ENCODE assay signal across 25 cellular contexts in the genomic region with DNA sequence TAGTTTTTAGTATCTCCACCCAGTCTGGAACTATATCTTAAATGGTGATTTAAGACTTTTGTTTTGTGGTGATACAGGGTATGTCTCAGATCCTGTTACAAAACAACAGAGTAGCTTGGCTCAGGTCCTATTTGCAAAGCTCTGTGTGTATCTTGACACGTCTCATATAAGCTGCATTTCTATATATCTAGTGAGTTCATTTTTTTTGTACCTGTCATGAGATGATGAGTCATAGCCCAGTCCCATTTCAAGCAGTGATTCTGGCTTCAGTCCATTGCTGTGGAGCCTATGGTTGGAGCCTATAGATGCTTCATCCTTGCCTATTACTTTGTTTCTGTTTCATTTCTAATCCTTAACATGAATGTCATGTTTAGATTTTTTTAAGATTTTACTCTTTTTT. TPM values are rescaled to one million over a fixed set of nuclear protein-coding genes. Genes with fewer than 3 reads are reported as not detected.
DNase-seq lines count a peak whose midpoint lies in the region; ATAC-seq and TF ChIP-seq lines count a peak whose summit lies in the region.
"Had no signal": no experiment of that assay in that cellular context is flagged by ENCODE, and none has a peak within 500 bp of the region (broad histone marks: within the 10 kb centered on the region; RNA-seq: fewer than 3 reads in every experiment).

No MANE protein-coding gene starts in this region.

- CTCF ChIA-PET in T-cell (lab: Charles Lee), result interaction anchor here in 1 of 2 donors (0.6 kb wide), 1 partner anchor 12 kb away, joined by 6 read pairs; no protein-coding TSS in a partner anchor

- no peak for TF ChIP-seq CTCF in epithelial cell of esophagus (IDR thresholded peaks at IDR 0.05; ENCODE audit: insufficient read depth, low read depth, low read length, missing control alignments)

- no peak for DNase-seq in activated T-cell treated with anti-CD3 and anti-CD28 coated beads, Interleukin-2, amount 50 U/mL, for 72 hours
- DNase-seq in activated T-cell treated with anti-CD3 and anti-CD28 coated beads for 4 hours, result no peak
- DNase-seq in NCI-H446 treated with DMSO at 0.1 percent for 48 hours (lab: John Stamatoyannopoulos, UW), result peak; percentile 48
- peak; percentile 84 for DNase-seq in epithelial cell of esophagus (ENCODE audit: low read depth)
- DNase-seq in cerebellar cortex (ENCODE audit: low spot score), result no peak
- no peak for DNase-seq in activated T-helper 2 cell treated with anti-CD3 and anti-CD28 coated beads, Interferon-gamma antibody, Interleukin-2, Interleukin-4, amounts not matched to agents 10 μg/mL and 5 μg/mL and 100 μg/mL, durations not matched to agents 14 hours and 24 hours and 36 hours (ENCODE audit: low spot score)
- DNase-seq in GM03348 (ENCODE audit: low spot score), result no peak
- DNase-seq in T-cell, result no peak
- DNase-seq: activated effector memory CD4-positive, alpha-beta T cell treated with Interleukin-2 at 50 U/mL for 16 hours; activated naive CD8-positive, alpha-beta T cell treated with anti-CD3 and anti-CD28 coated beads for 36 hours; CD8-positive, alpha-beta T cell; central memory CD4-positive, alpha-beta T cell; dermis blood vessel endothelial cell; DMS153; GDM1; kidney; NCI-H2107; NCI-H524 treated with DMSO at 0.1 percent for 48 hours; Right ventricle myocardium superior; T-helper 9 cell; transverse colon had no signal

- H3K9me3 Mint-ChIP-seq in activated T-cell treated with anti-CD3 and anti-CD28 coated beads, Interleukin-2, amount 50 U/mL, for 72 hours, result peaks cover 0 to 5% of the 10 kb centered on the region in 2 donors
- no peaks in the 10 kb centered on the region for H3K9me3 Mint-ChIP-seq in activated T-helper 2 cell treated with anti-CD3 and anti-CD28 coated beads, Interferon-gamma antibody, Interleukin-2, Interleukin-4, amounts not matched to agents 10 μg/mL and 5 μg/mL and 100 μg/mL, durations not matched to agents 14 hours and 24 hours and 36 hours
- H3K9me3 Mint-ChIP-seq in T-cell, result peaks cover 0 to 7% (median 0%) of the 10 kb centered on the region in 3 donors
- H3K9me3 Mint-ChIP-seq: activated naive CD8-positive, alpha-beta T cell treated with anti-CD3 and anti-CD28 coated beads for 36 hours; CD8-positive, alpha-beta T cell had no signal

- no peaks in the 10 kb centered on the region for H3K4me1 Mint-ChIP-seq in activated T-cell treated with anti-CD3 and anti-CD28 coated beads, Interleukin-2, amount 50 U/mL, for 72 hours (ENCODE audit: low read depth)
- H3K4me1 Mint-ChIP-seq in activated T-helper 2 cell treated with anti-CD3 and anti-CD28 coated beads, Interferon-gamma antibody, Interleukin-2, Interleukin-4, amounts not matched to agents 10 μg/mL and 5 μg/mL and 100 μg/mL, durations not matched to agents 14 hours and 24 hours and 36 hours (ENCODE audit: low read depth), result no peaks in the 10 kb centered on the region
- no peaks in the 10 kb centered on the region for H3K4me1 Mint-ChIP-seq in T-cell
- H3K4me1 Mint-ChIP-seq: activated naive CD8-positive, alpha-beta T cell treated with anti-CD3 and anti-CD28 coated beads for 36 hours had no signal

- ATAC-seq in activated T-cell treated with anti-CD3 and anti-CD28 coated beads, Interleukin-2, amount 50 U/mL, for 72 hours (replicated peaks in 1 of 2), result peak in 1 of 2 donors; percentile 57
- ATAC-seq in T-cell (replicated peaks in 1 of 4), result no peak
- ATAC-seq: CD8-positive, alpha-beta T cell had no signal

- H3K27me3 Mint-ChIP-seq in activated T-cell treated with anti-CD3 and anti-CD28 coated beads, Interleukin-2, amount 50 U/mL, for 72 hours (ENCODE audit: low read depth), result no peaks in the 10 kb centered on the region
- H3K27me3 Mint-ChIP-seq in activated T-helper 2 cell treated with anti-CD3 and anti-CD28 coated beads, Interferon-gamma antibody, Interleukin-2, Interleukin-4, amounts not matched to agents 10 μg/mL and 5 μg/mL and 100 μg/mL, durations not matched to agents 14 hours and 24 hours and 36 hours (ENCODE audit: low read depth), result peaks cover 1% of the 10 kb centered on the region
- H3K27me3 Mint-ChIP-seq in T-cell, result peaks cover 0 to 8% of the 10 kb centered on the region in 2 donors

- intact Hi-C loops in activated T-helper 2 cell treated with anti-CD3 and anti-CD28 coated beads, Interferon-gamma antibody, Interleukin-2, Interleukin-4, amounts not matched to agents 10 μg/mL and 5 μg/mL and 100 μg/mL, durations not matched to agents 14 hours and 24 hours and 36 hours (cut with micrococcal nuclease), result no loop called here

- no peaks in the 10 kb centered on the region for H3K36me3 Mint-ChIP-seq in activated T-cell treated with anti-CD3 and anti-CD28 coated beads, Interleukin-2, amount 50 U/mL, for 72 hours (ENCODE audit: insufficient read depth in 2 of 2)
- no peaks in the 10 kb centered on the region for H3K36me3 Mint-ChIP-seq in activated T-helper 2 cell treated with anti-CD3 and anti-CD28 coated beads, Interferon-gamma antibody, Interleukin-2, Interleukin-4, amounts not matched to agents 10 μg/mL and 5 μg/mL and 100 μg/mL, durations not matched to agents 14 hours and 24 hours and 36 hours (ENCODE audit: low read depth)
- no peaks in the 10 kb centered on the region for H3K36me3 Mint-ChIP-seq in T-cell
- H3K36me3 Mint-ChIP-seq: activated naive CD8-positive, alpha-beta T cell treated with anti-CD3 and anti-CD28 coated beads for 36 hours; CD8-positive, alpha-beta T cell had no signal

- H3K27ac Mint-ChIP-seq in activated T-cell treated with anti-CD3 and anti-CD28 coated beads, Interleukin-2, amount 50 U/mL, for 72 hours, result peak overlapping the region; percentile 79
- H3K27ac Mint-ChIP-seq in activated T-helper 2 cell treated with anti-CD3 and anti-CD28 coated beads, Interferon-gamma antibody, Interleukin-2, Interleukin-4, amounts not matched to agents 10 μg/mL and 5 μg/mL and 100 μg/mL, durations not matched to agents 14 hours and 24 hours and 36 hours, result no peak overlapping the region
- no peak overlapping the region for H3K27ac Mint-ChIP-seq in T-cell
- H3K27ac Mint-ChIP-seq: activated naive CD8-positive, alpha-beta T cell treated with anti-CD3 and anti-CD28 coated beads for 36 hours; CD8-positive, alpha-beta T cell had no signal

- no peak overlapping the region for H3K4me3 ChIP-seq in epithelial cell of esophagus (ENCODE audit: low read length)
- H3K4me3 ChIP-seq: ascending aorta, prostate gland, transverse colon had no signal

- POLR2A ChIA-PET in T-cell (lab: Charles Lee), result no interaction called here

- H3K4me3 Mint-ChIP-seq in activated T-cell treated with anti-CD3 and anti-CD28 coated beads, Interleukin-2, amount 50 U/mL, for 72 hours, result no peak overlapping the region
- H3K4me3 Mint-ChIP-seq in activated T-helper 2 cell treated with anti-CD3 and anti-CD28 coated beads, Interferon-gamma antibody, Interleukin-2, Interleukin-4, amounts not matched to agents 10 μg/mL and 5 μg/mL and 100 μg/mL, durations not matched to agents 14 hours and 24 hours and 36 hours (ENCODE audit: low read depth), result no peak overlapping the region
- H3K4me3 Mint-ChIP-seq in T-cell, result no peak overlapping the region
- H3K4me3 Mint-ChIP-seq: activated naive CD8-positive, alpha-beta T cell treated with anti-CD3 and anti-CD28 coated beads for 36 hours; CD8-positive, alpha-beta T cell had no signal

RNA-seq across cellular contexts. Expression of a gene that starts 23.0 kb away (rescaled TPM):
- under 1 TPM in 1 of 2 donors, not detected in 1; 0.24 TPM for total RNA-seq in activated T-cell treated with anti-CD3 and anti-CD28 coated beads, Interleukin-2, amount 50 U/mL, for 72 hours
- total RNA-seq in activated T-helper 2 cell treated with anti-CD3 and anti-CD28 coated beads, Interferon-gamma antibody, Interleukin-2, Interleukin-4, amounts not matched to agents 10 μg/mL and 5 μg/mL and 100 μg/mL, durations not matched to agents 14 hours and 24 hours and 36 hours, result not detected in 2 replicates
- not detected for total RNA-seq in T-cell
- total RNA-seq: activated naive CD8-positive, alpha-beta T cell treated with anti-CD3 and anti-CD28 coated beads for 36 hours; ascending aorta; CD8-positive, alpha-beta T cell; dermis blood vessel endothelial cell; H4; kidney; lung microvascular endothelial cell; prostate gland; Right ventricle myocardium superior; transverse colon had no signal

Comparison
In these comparisons a context has a peak if more than half of its experiments do, and no peak if none do; other contexts are left out.
1. DNase-seq: peak in NCI-H446 treated with DMSO at 0.1 percent for 48 hours (single experiment) and epithelial cell of esophagus (single experiment); none in activated T-cell treated with anti-CD3 and anti-CD28 coated beads, Interleukin-2, amount 50 U/mL, for 72 hours (0 of 2), activated T-cell treated with anti-CD3 and anti-CD28 coated beads for 4 hours (single experiment), cerebellar cortex (single experiment), activated T-helper 2 cell treated with anti-CD3 and anti-CD28 coated beads, Interferon-gamma antibody, Interleukin-2, Interleukin-4, amounts not matched to agents 10 μg/mL and 5 μg/mL and 100 μg/mL, durations not matched to agents 14 hours and 24 hours and 36 hours (single experiment), GM03348 (single experiment) and T-cell (0 of 34).